24 cellular contexts compared by ENCODE assay signal in the genomic region with DNA sequence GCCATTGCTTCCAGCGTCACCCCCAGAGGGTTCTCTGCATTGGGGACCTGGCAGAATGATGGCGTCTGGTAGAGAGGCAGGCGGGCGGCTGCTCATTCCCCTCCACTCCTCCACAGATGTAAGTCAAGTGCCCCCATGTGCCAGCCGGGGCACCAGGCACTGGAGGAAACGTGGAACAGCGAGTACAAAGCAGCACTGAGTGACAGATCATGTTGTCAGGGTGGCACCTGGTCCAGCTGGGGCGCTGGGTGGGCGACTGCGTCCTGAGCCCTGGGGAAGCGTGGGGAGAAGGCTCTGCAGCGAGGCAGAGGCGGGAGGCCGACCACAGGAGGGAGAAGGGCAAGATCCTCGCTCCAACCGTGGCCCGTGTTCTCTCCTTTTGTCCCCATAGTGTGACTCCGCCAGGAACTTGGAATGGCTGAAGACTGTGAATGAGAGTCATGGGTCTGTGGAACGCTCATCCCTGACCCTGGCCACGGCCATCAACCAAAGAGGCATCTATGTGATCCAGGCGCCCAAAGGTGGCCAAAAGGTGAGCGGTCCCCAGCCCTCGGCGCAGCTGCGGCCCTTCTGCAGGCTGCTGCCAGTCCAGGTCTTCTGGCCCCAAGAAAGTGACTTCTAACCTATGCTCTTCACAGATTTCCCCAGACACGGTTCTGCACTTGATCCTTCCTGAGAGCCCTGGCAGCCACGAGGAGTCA.
DNase-seq lines count a peak whose midpoint lies in the region; ATAC-seq and TF ChIP-seq lines count a peak whose summit lies in the region.
"Had no signal": no experiment of that assay in that cellular context is flagged by ENCODE, and none has a peak within 500 bp of the region (broad histone marks: within the 10 kb centered on the region; RNA-seq: fewer than 3 reads in every experiment).

No MANE protein-coding gene starts in this region.

- no peaks in the 10 kb centered on the region for H3K9me3 Mint-ChIP-seq in activated CD8-positive, alpha-beta T cell treated with anti-CD3 and anti-CD28 coated beads for 36 hours
- H3K9me3 Mint-ChIP-seq in activated CD8-positive, alpha-beta T cell treated with anti-CD3 and anti-CD28 coated beads, Interleukin-2, amount 10 ng/mL, durations not matched to agents 7 days and 5 days (ENCODE audit: insufficient read depth), result no peaks in the 10 kb centered on the region
- H3K9me3 Mint-ChIP-seq in stimulated activated naive CD8-positive, alpha-beta T cell treated with anti-CD3 and anti-CD28 coated beads, Interleukin-15, amount 100 ng/mL, for 72 hours, result no peaks in the 10 kb centered on the region

- no CpG with 5 or more reads among the region's 27 CpGs for WGBS in neuronal stem cell (ENCODE audit: extremely low coverage in 2 of 2, insufficient read length in 2 of 2, insufficient replicate concordance in 1 of 2), 2 donors

- CTCF ChIA-PET in activated CD8-positive, alpha-beta T cell treated with anti-CD3 and anti-CD28 coated beads for 36 hours (lab: Charles Lee), result no interaction called here
- CTCF ChIA-PET in activated CD8-positive, alpha-beta T cell treated with anti-CD3 and anti-CD28 coated beads, Interleukin-2, amount 10 ng/mL, durations not matched to agents 7 days and 5 days (lab: Charles Lee), result no interaction called here

- no peaks in the 10 kb centered on the region for H3K27me3 Mint-ChIP-seq in activated CD8-positive, alpha-beta T cell treated with anti-CD3 and anti-CD28 coated beads for 36 hours
- no peaks in the 10 kb centered on the region for H3K27me3 Mint-ChIP-seq in activated CD8-positive, alpha-beta T cell treated with anti-CD3 and anti-CD28 coated beads, Interleukin-2, amount 10 ng/mL, durations not matched to agents 7 days and 5 days (ENCODE audit: low read depth)
- H3K27me3 Mint-ChIP-seq in stimulated activated naive CD8-positive, alpha-beta T cell treated with anti-CD3 and anti-CD28 coated beads, Interleukin-15, amount 100 ng/mL, for 72 hours, result no peaks in the 10 kb centered on the region
- H3K27me3 Mint-ChIP-seq: CD4-positive, alpha-beta memory T cell had no signal

- TF ChIP-seq CTCF in activated CD8-positive, alpha-beta T cell treated with anti-CD3 and anti-CD28 coated beads for 36 hours (IDR thresholded peaks at IDR 0.05), result no peak
- TF ChIP-seq CTCF in upper lobe of right lung (IDR thresholded peaks at IDR 0.05), result no peak

- H3K4me3 ChIP-seq in neuronal stem cell (ENCODE audit: low read length in 2 of 2) (no peak overlapping the region), upper lobe of right lung (no peak overlapping the region)
- H3K4me3 ChIP-seq: A549 had no signal

- H3K23ac ChIP-seq in neuronal stem cell (ENCODE audit: low read depth, low read length, poor library complexity), result no peak overlapping the region

- no peak for ATAC-seq in activated CD8-positive, alpha-beta T cell treated with anti-CD3 and anti-CD28 coated beads for 36 hours
- ATAC-seq in activated CD8-positive, alpha-beta T cell treated with anti-CD3 and anti-CD28 coated beads, Interleukin-2, amount 10 ng/mL, durations not matched to agents 7 days and 5 days, result no peak
- no peak for ATAC-seq in stimulated activated naive CD8-positive, alpha-beta T cell treated with anti-CD3 and anti-CD28 coated beads, Interleukin-15, amount 100 ng/mL, for 72 hours
- no peak for ATAC-seq in stimulated activated naive CD8-positive, alpha-beta T cell treated with anti-CD3 and anti-CD28 coated beads, Interleukin-15, Interleukin-2, amounts not matched to agents 100 U/mL and 50 U/mL, for 24 hours
- ATAC-seq in upper lobe of right lung, result no peak
- ATAC-seq: A549, PC-3 had no signal

- DNase-seq in activated CD8-positive, alpha-beta T cell treated with anti-CD3 and anti-CD28 coated beads for 36 hours, result no peak
- DNase-seq in activated CD8-positive, alpha-beta T cell treated with anti-CD3 and anti-CD28 coated beads, Interleukin-2, amount 10 ng/mL, durations not matched to agents 7 days and 5 days, result no peak
- DNase-seq in stimulated activated naive CD8-positive, alpha-beta T cell treated with anti-CD3 and anti-CD28 coated beads, Interleukin-15, amount 100 ng/mL, for 72 hours, result no peak
- DNase-seq in stimulated activated naive CD8-positive, alpha-beta T cell treated with anti-CD3 and anti-CD28 coated beads, Interleukin-15, Interleukin-2, amounts not matched to agents 100 U/mL and 50 U/mL, for 24 hours, result no peak
- DNase-seq in neuronal stem cell (ENCODE audit: low spot score) (no peak), upper lobe of right lung (peak; percentile 56), 8988T (no peak), AML-193 (lab: John Stamatoyannopoulos, UW) (no peak)
- DNase-seq: C1 segment of cervical spinal cord; Caco-2; CD4-positive, alpha-beta memory T cell; DMS 273 treated with DMSO at 0.1 percent for 48 hours; DND-41; HCEC 1CT; KBM-7; NCI-H1105 treated with DMSO at 0.1 percent for 48 hours; NCI-H2029; NCI-H446; NCI-H524 treated with DMSO at 0.1 percent for 48 hours; NCI-H774; PC-3; RPMI8226; SHP77 had no signal

- no peaks in the 10 kb centered on the region for H3K79me1 ChIP-seq in neuronal stem cell (ENCODE audit: low read depth, low read length)

- H2BK5ac ChIP-seq in neuronal stem cell (ENCODE audit: low read length), result no peak overlapping the region

- H3K27ac ChIP-seq in neuronal stem cell (replicated peaks; ENCODE audit: low read length) (no peak overlapping the region), upper lobe of right lung (no peak overlapping the region)
- H3K27ac ChIP-seq: A549 had no signal

- no peak overlapping the region for H3K4me3 Mint-ChIP-seq in activated CD8-positive, alpha-beta T cell treated with anti-CD3 and anti-CD28 coated beads for 36 hours
- no peak overlapping the region for H3K4me3 Mint-ChIP-seq in activated CD8-positive, alpha-beta T cell treated with anti-CD3 and anti-CD28 coated beads, Interleukin-2, amount 10 ng/mL, durations not matched to agents 7 days and 5 days
- H3K4me3 Mint-ChIP-seq in stimulated activated naive CD8-positive, alpha-beta T cell treated with anti-CD3 and anti-CD28 coated beads, Interleukin-15, amount 100 ng/mL, for 72 hours, result no peak overlapping the region
- H3K4me3 Mint-ChIP-seq: CD4-positive, alpha-beta memory T cell had no signal

- H4K91ac ChIP-seq in neuronal stem cell (ENCODE audit: low read depth, low read length, poor library complexity), result no peak overlapping the region

- H3K36me3 Mint-ChIP-seq in activated CD8-positive, alpha-beta T cell treated with anti-CD3 and anti-CD28 coated beads for 36 hours (ENCODE audit: low read depth), result peaks cover 45% of the 10 kb centered on the region
- H3K36me3 Mint-ChIP-seq in activated CD8-positive, alpha-beta T cell treated with anti-CD3 and anti-CD28 coated beads, Interleukin-2, amount 10 ng/mL, durations not matched to agents 7 days and 5 days (ENCODE audit: low read depth), result peaks cover 68% of the 10 kb centered on the region

- H3K4ac ChIP-seq in neuronal stem cell (ENCODE audit: low read length), result no peak overlapping the region

- H2BK15ac ChIP-seq in neuronal stem cell (ENCODE audit: low read length), result no peak overlapping the region

- peak overlapping the region; percentile 51 for H3K14ac ChIP-seq in neuronal stem cell (ENCODE audit: low read length)

- H3K9me3 ChIP-seq in neuronal stem cell (replicated peaks in 1 of 2; ENCODE audit: control insufficient read depth in 2 of 2, insufficient read depth in 1 of 2, low read depth in 1 of 2, low read length in 2 of 2) (no peaks in the 10 kb centered on the region), upper lobe of right lung (no peaks in the 10 kb centered on the region)
- H3K9me3 ChIP-seq: A549, Caco-2 had no signal

- no peak overlapping the region for H2AFZ ChIP-seq in neuronal stem cell (ENCODE audit: low read length)

- POLR2A ChIA-PET in activated CD8-positive, alpha-beta T cell treated with anti-CD3 and anti-CD28 coated beads for 36 hours (lab: Charles Lee), result no interaction called here
- POLR2A ChIA-PET in activated CD8-positive, alpha-beta T cell treated with anti-CD3 and anti-CD28 coated beads, Interleukin-2, amount 10 ng/mL, durations not matched to agents 7 days and 5 days (lab: Charles Lee), result no interaction called here

- H2BK120ac ChIP-seq in neuronal stem cell (ENCODE audit: low read depth, low read length), result no peak overlapping the region

- H3K36me3 ChIP-seq in neuronal stem cell (replicated peaks in 1 of 2; ENCODE audit: control insufficient read depth in 2 of 2, insufficient read depth in 2 of 2, low read length in 2 of 2), result peaks cover 29 to 76% of the 10 kb centered on the region in 2 donors
- peaks cover 98% of the 10 kb centered on the region for H3K36me3 ChIP-seq in upper lobe of right lung

- H3K27ac Mint-ChIP-seq in activated CD8-positive, alpha-beta T cell treated with anti-CD3 and anti-CD28 coated beads for 36 hours, result peak overlapping the region; percentile 2
- H3K27ac Mint-ChIP-seq in activated CD8-positive, alpha-beta T cell treated with anti-CD3 and anti-CD28 coated beads, Interleukin-2, amount 10 ng/mL, durations not matched to agents 7 days and 5 days, result no peak overlapping the region
- H3K27ac Mint-ChIP-seq in stimulated activated naive CD8-positive, alpha-beta T cell treated with anti-CD3 and anti-CD28 coated beads, Interleukin-15, amount 100 ng/mL, for 72 hours, result peak overlapping the region; percentile 26 to 82

- H3K4me2 ChIP-seq in neuronal stem cell (ENCODE audit: insufficient read depth, low read length, poor library complexity, severe bottlenecking), result no peak overlapping the region
- H3K4me2 ChIP-seq: A549 had no signal

- no peak overlapping the region for H3K18ac ChIP-seq in neuronal stem cell (ENCODE audit: low read length)

- no peak overlapping the region for H4K8ac ChIP-seq in neuronal stem cell (ENCODE audit: low read depth, low read length)

- H3K9ac ChIP-seq in neuronal stem cell (ENCODE audit: low read depth, low read length, poor library complexity), result no peak overlapping the region

- no peak overlapping the region for H2BK12ac ChIP-seq in neuronal stem cell (ENCODE audit: low read length)

- H3K4me1 ChIP-seq in neuronal stem cell (ENCODE audit: control insufficient read depth in 2 of 2, insufficient read depth in 1 of 2, low read depth in 1 of 2, low read length in 2 of 2), result no peaks in the 10 kb centered on the region
- H3K4me1 ChIP-seq in upper lobe of right lung, result no peaks in the 10 kb centered on the region
- H3K4me1 ChIP-seq: A549 had no signal

- intact Hi-C loops in activated CD8-positive, alpha-beta T cell treated with anti-CD3 and anti-CD28 coated beads for 36 hours (cut with micrococcal nuclease), result no loop called here
- intact Hi-C loops in upper lobe of right lung (cut with DNase I), result no loop called here

- no peak overlapping the region for H2AK5ac ChIP-seq in neuronal stem cell (ENCODE audit: low read depth, low read length)

- no peaks in the 10 kb centered on the region for H3K4me1 Mint-ChIP-seq in activated CD8-positive, alpha-beta T cell treated with anti-CD3 and anti-CD28 coated beads for 36 hours (ENCODE audit: low read depth)
- no peaks in the 10 kb centered on the region for H3K4me1 Mint-ChIP-seq in activated CD8-positive, alpha-beta T cell treated with anti-CD3 and anti-CD28 coated beads, Interleukin-2, amount 10 ng/mL, durations not matched to agents 7 days and 5 days (ENCODE audit: low read depth)
- no peaks in the 10 kb centered on the region for H3K4me1 Mint-ChIP-seq in stimulated activated naive CD8-positive, alpha-beta T cell treated with anti-CD3 and anti-CD28 coated beads, Interleukin-15, amount 100 ng/mL, for 72 hours

- no peaks in the 10 kb centered on the region for H3K27me3 ChIP-seq in neuronal stem cell (ENCODE audit: control insufficient read depth in 3 of 3, insufficient read depth in 3 of 3, low read depth in 1 of 3, low read length in 3 of 3)
- H3K27me3 ChIP-seq in upper lobe of right lung, result no peaks in the 10 kb centered on the region
